Comparison of ENCODE assay signal across 26 cellular contexts in the genomic region with DNA sequence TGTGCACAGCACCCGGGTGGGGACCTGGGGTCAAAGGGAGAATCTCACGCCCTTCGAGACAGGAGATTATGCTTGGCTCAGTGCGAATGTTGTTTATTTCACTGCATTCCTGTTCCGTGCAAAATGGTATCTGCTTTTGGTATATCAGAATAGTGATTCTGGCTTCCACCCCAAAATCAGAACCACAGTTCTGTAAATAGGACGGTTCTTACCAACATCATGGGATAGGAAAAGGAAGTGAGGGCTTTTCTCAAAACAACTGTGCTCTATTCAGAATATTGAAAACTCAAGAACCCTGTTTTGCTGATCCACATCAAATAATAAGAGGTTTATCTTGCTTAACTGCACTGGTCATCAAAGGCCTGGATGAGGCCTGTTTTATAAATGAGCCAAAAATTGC.
"Had no signal": no experiment of that assay in that cellular context is flagged by ENCODE, and none has a peak within 500 bp of the region (broad histone marks: within the 10 kb centered on the region; RNA-seq: fewer than 3 reads in every experiment).

No MANE protein-coding gene starts in this region.

- H3K4me1 ChIP-seq: breast epithelium, esophagus squamous epithelium, lower lobe of right lung, psoas muscle, suprapubic skin, tibial artery had no signal

- H3K27me3 Mint-ChIP-seq: activated B cell treated with CpG ODN at 0.5 μM for 24 hours; dendritic cell treated with granulocyte-macrophage colony-stimulating factor and Interleukin-4, amounts not matched to agents 40 ng/mL and 50 ng/mL, for 4 days; stimulated activated naive B cell treated with anti-CD40 and anti-IgM and Interleukin-4, amounts not matched to agents 10 μg/mL and 1 μg/mL and 100 μg/mL, for 72 hours had no signal

- H3K27me3 ChIP-seq: breast epithelium, esophagus squamous epithelium, suprapubic skin, tibial artery had no signal

- H3K4me2 ChIP-seq: smooth muscle cell had no signal

- H3K4me1 Mint-ChIP-seq: activated B cell treated with CpG ODN at 0.5 μM for 24 hours had no signal

- H3K9me3 Mint-ChIP-seq: activated B cell treated with CpG ODN at 0.5 μM for 24 hours; activated T-cell treated with anti-CD3 and anti-CD28 coated beads, Interleukin-2, amount 50 U/mL, for 72 hours; dendritic cell treated with granulocyte-macrophage colony-stimulating factor and Interleukin-4, amounts not matched to agents 40 ng/mL and 50 ng/mL, for 4 days; stimulated activated naive B cell treated with anti-CD40 and anti-IgM and Interleukin-4, amounts not matched to agents 10 μg/mL and 1 μg/mL and 100 μg/mL, for 72 hours; T-helper 2 cell treated with Interferon-gamma antibody and Interleukin-4, amounts not matched to agents 5 μg/mL and 100 μg/mL, for 36 hours had no signal

- DNase-seq: activated B cell treated with CpG ODN at 0.5 μM for 24 hours; activated CD4-positive, alpha-beta T cell treated with anti-CD3 and anti-CD28 coated beads, Interleukin-2, amount 50 U/mL, for 4 hours; activated effector memory CD4-positive, alpha-beta T cell treated with Interleukin-2 at 50 U/mL for 16 hours; activated naive CD4-positive, alpha-beta T cell treated with Interleukin-2 at 50 U/mL for 16 hours; activated T-cell treated with anti-CD3 and anti-CD28 coated beads, Interleukin-2, amount 50 U/mL, for 72 hours; central memory CD4-positive, alpha-beta T cell; esophagus squamous epithelium; kidney glomerular epithelial cell; lower lobe of right lung; mesendoderm; nucleus accumbens; psoas muscle; stimulated activated CD4-positive, alpha-beta T cell treated with anti-CD3 and anti-CD28 coated beads, Interleukin-1b, Interleukin-23, amount 100 ng/mL, for 48 hours; stimulated activated CD4-positive, alpha-beta T cell treated with anti-CD3 and anti-CD28 coated beads, Interleukin-4, amount 100 ng/mL, for 4 hours; stimulated activated CD8-positive, alpha-beta memory T cell treated with anti-CD3 and anti-CD28 coated beads, Interleukin-4, amount 100 ng/mL, for 48 hours; stimulated activated naive B cell treated with anti-CD40 and anti-IgM and Interleukin-4, amounts not matched to agents 10 μg/mL and 1 μg/mL and 100 μg/mL, for 72 hours; tibial artery had no signal

- H2AFZ ChIP-seq: parathyroid adenoma had no signal

- H3K4me3 ChIP-seq: breast epithelium, esophagus squamous epithelium, lower lobe of right lung, psoas muscle, smooth muscle cell, suprapubic skin, tibial artery had no signal

- H3K27ac ChIP-seq: breast epithelium, epithelial cell of prostate, esophagus squamous epithelium, lower lobe of right lung, parathyroid adenoma, psoas muscle, suprapubic skin, tibial artery had no signal

- H3K27ac Mint-ChIP-seq: activated B cell treated with CpG ODN at 0.5 μM for 24 hours; activated T-cell treated with anti-CD3 and anti-CD28 coated beads, Interleukin-2, amount 50 U/mL, for 72 hours had no signal

- H3K9me3 ChIP-seq: breast epithelium, esophagus squamous epithelium, lower lobe of right lung, psoas muscle, suprapubic skin, tibial artery had no signal

- H3K36me3 ChIP-seq: breast epithelium had no signal

- ATAC-seq: activated T-cell treated with anti-CD3 and anti-CD28 coated beads, Interleukin-2, amount 50 U/mL, for 72 hours; left lobe of liver; lower lobe of right lung; psoas muscle; SK-N-SH treated with all-trans-retinoic acid at 6 μM for 48 hours; stimulated activated naive B cell treated with anti-CD40 and anti-IgM and Interleukin-4, amounts not matched to agents 10 μg/mL and 1 μg/mL and 100 μg/mL, for 72 hours had no signal

- H3K79me2 ChIP-seq: parathyroid adenoma had no signal

- H3K9ac ChIP-seq: parathyroid adenoma had no signal

- H3K4me3 Mint-ChIP-seq: activated B cell treated with CpG ODN at 0.5 μM for 24 hours; activated T-cell treated with anti-CD3 and anti-CD28 coated beads, Interleukin-2, amount 50 U/mL, for 72 hours; dendritic cell treated with granulocyte-macrophage colony-stimulating factor and Interleukin-4, amounts not matched to agents 40 ng/mL and 50 ng/mL, for 4 days; stimulated activated naive B cell treated with anti-CD40 and anti-IgM and Interleukin-4, amounts not matched to agents 10 μg/mL and 1 μg/mL and 100 μg/mL, for 72 hours; T-helper 2 cell treated with Interferon-gamma antibody and Interleukin-4, amounts not matched to agents 5 μg/mL and 100 μg/mL, for 36 hours had no signal
